ENCODE assay signal across 8 cellular contexts in the genomic region with DNA sequence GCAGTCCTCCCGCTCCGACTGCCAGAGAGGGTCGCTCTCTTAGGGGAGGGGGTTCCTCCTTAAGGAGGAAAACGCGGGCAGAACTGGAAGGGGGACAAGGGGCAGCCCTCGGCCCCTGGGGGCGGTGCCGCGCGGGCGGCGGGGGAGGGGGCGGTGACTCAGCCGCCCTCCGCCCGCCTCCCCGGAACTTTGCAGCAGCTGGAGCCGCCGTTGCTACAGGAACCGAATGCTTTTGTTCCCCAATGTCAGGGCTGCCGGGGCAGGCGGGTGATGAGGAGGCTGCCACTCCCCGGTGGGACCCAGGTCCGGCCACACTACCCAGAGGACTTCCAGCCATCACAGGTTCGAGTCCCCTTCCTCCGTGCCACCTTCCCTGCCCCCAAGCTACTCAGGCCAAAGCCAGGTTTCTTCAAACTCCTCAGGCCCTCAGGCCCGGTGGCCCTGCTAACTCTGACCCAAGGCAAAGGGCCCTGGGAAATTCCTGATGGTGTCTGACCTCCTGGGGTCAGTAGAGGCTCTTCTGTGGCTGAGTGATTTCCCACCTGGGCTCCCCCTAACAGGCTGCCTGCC. TPM values are rescaled to one million over a fixed set of nuclear protein-coding genes. Genes with fewer than 3 reads are reported as not detected.
DNase-seq lines count a peak whose midpoint lies in the region; ATAC-seq, FAIRE-seq and TF ChIP-seq lines count a peak whose summit lies in the region.

No MANE protein-coding gene starts in this region.

- peaks cover 26% of the 10 kb centered on the region for H3K4me1 ChIP-seq in keratinocyte (ENCODE audit: control insufficient read depth, extremely low read depth, insufficient read depth, low read length)

- H3K4me3 ChIP-seq in WI38 (ENCODE audit: low read depth, low read length) (peak overlapping the region; percentile 58), bronchial epithelial cell (ENCODE audit: low read depth, low read length) (peak overlapping the region; percentile 47), keratinocyte (ENCODE audit: control insufficient read depth in 2 of 3, extremely low read depth in 1 of 3, insufficient read depth in 2 of 3, low read depth in 1 of 3, low read length in 3 of 3) (peak overlapping the region; percentile 37 to 67 (median 54))

- H3K9me3 ChIP-seq in keratinocyte (ENCODE audit: control insufficient read depth, low read depth, low read length), result no peaks in the 10 kb centered on the region

- peak; percentile 28 for DNase-seq in DMS79 (lab: John Stamatoyannopoulos, UW)
- DNase-seq in NAMALWA (ENCODE audit: low spot score), result peak; percentile 62
- peak; percentile 39 for DNase-seq in bronchial epithelial cell (ENCODE audit: low read depth)
- no peak for DNase-seq in keratinocyte (ENCODE audit: low read depth, low spot score)
- peak; percentile 72 for DNase-seq in stimulated activated CD4-positive, alpha-beta T cell treated with anti-CD3 and anti-CD28 coated beads, Interleukin-15, amount 100 ng/mL, for 24 hours

- TF ChIP-seq POLR2A in GM18505 (IDR thresholded peaks at IDR 0.05; ENCODE audit: borderline replicate concordance, extremely low read depth, insufficient read depth, insufficient read length), result no peak

- no peaks in the 10 kb centered on the region for H4K20me1 ChIP-seq in keratinocyte (ENCODE audit: control insufficient read depth, extremely low read depth, insufficient read depth, low read length)

- dilution Hi-C loops in keratinocyte (cut with MboI; ENCODE audit: extremely low pct_ligation_motif_present, low sequenced_read_pairs), result no loop called here

- no peak for TF ChIP-seq CTCF in WI38 (IDR thresholded peaks at IDR 0.05; ENCODE audit: low read depth, low read length)
- TF ChIP-seq CTCF in bronchial epithelial cell (IDR thresholded peaks at IDR 0.05; ENCODE audit: insufficient read depth, low read length, severe bottlenecking), result no peak
- TF ChIP-seq CTCF in keratinocyte (optimal IDR thresholded peaks at IDR 0.05 in 1 of 3, IDR thresholded peaks at IDR 0.05 in 1 of 3, conservative IDR thresholded peaks at IDR 0.05 in 1 of 3; ENCODE audit: extremely low read depth in 1 of 3, insufficient read depth in 2 of 3, low read length in 3 of 3), result no peak

- peak overlapping the region; percentile 52 for H3K4me2 ChIP-seq in keratinocyte (ENCODE audit: control insufficient read depth, extremely low read depth, insufficient read depth, low read depth, low read length)

- peak overlapping the region; percentile 80 for H2AFZ ChIP-seq in keratinocyte (ENCODE audit: control insufficient read depth, low read length)

- H3K79me2 ChIP-seq in keratinocyte (ENCODE audit: control insufficient read depth, insufficient read depth, low read length), result no peaks in the 10 kb centered on the region

- FAIRE-seq in bronchial epithelial cell (lab: Jason Lieb, UNC) (no peak), keratinocyte (lab: Jason Lieb, UNC) (no peak)

- ATAC-seq in GM18868 (IDR thresholded peaks at IDR 0.05; ENCODE audit: unreplicated experiment), result no peak
- no peak for ATAC-seq in GM18505 (IDR thresholded peaks at IDR 0.05; ENCODE audit: unreplicated experiment)

- H3K36me3 ChIP-seq in bronchial epithelial cell (ENCODE audit: control insufficient read depth, insufficient read depth, low read length) (no peaks in the 10 kb centered on the region), keratinocyte (ENCODE audit: control insufficient read depth in 2 of 2, extremely low read depth in 1 of 2, insufficient read depth in 2 of 2, low read length in 2 of 2) (no peaks in the 10 kb centered on the region)

- peak overlapping the region; percentile 31 for H3K27ac ChIP-seq in keratinocyte (ENCODE audit: control insufficient read depth, insufficient read depth, low read length)

- peak overlapping the region; percentile 63 for H3K9ac ChIP-seq in keratinocyte (ENCODE audit: control insufficient read depth, extremely low read depth, insufficient read depth, low read length)

- no peaks in the 10 kb centered on the region for H3K9me1 ChIP-seq in keratinocyte (ENCODE audit: control insufficient read depth, extremely low read depth, insufficient read depth, low read length)

- H3K27me3 ChIP-seq in bronchial epithelial cell (ENCODE audit: control insufficient read depth, insufficient read depth, low read length) (peaks cover 4% of the 10 kb centered on the region), keratinocyte (ENCODE audit: control insufficient read depth, extremely low read depth, insufficient read depth, low read length) (peaks cover 14% of the 10 kb centered on the region)

RNA-seq across cellular contexts. Expression of a gene that starts 3.2 kb away (rescaled TPM):
- 0.53 and 0.64 TPM in 2 replicates for total RNA-seq in bronchial epithelial cell
- 0.68 to 1.6 TPM (median 0.96 TPM) in 3 replicates for polyA plus RNA-seq in keratinocyte
- polyA plus RNA-seq in keratinocyte (2011; ENCODE audit: low read depth), result 1.3 TPM
- 0.29 and 0.51 TPM in 2 replicates for polyA plus RNA-seq in keratinocyte (2011; cell fraction: cytosol; rRNA removed)
- polyA plus RNA-seq in keratinocyte (2011; cell fraction: nucleus; rRNA removed), result 2.4 and 5.0 TPM in 2 replicates
- polyA plus RNA-seq in keratinocyte (2012; ENCODE audit: low replicate concordance), result 1.0 and 1.7 TPM in 2 replicates
- polyA minus RNA-seq in keratinocyte, result 0.86 to 2.8 TPM (median 1.7 TPM) in 3 replicates
- polyA minus RNA-seq in keratinocyte (2011; cell fraction: cytosol; rRNA and poly(A)+ RNA removed), result 2.3 TPM
- polyA minus RNA-seq in keratinocyte (2011; cell fraction: nucleus; rRNA and poly(A)+ RNA removed), result 2.3 and 2.8 TPM in 2 replicates

RNA-seq across cellular contexts. Expression of a gene that starts 54.8 kb away (rescaled TPM):
- 1.1 and 4.9 TPM in 2 replicates for total RNA-seq in bronchial epithelial cell
- 3.3 to 12.0 TPM (median 4.7 TPM) in 3 replicates for polyA plus RNA-seq in keratinocyte
- 0.15 TPM for polyA plus RNA-seq in keratinocyte (2011; ENCODE audit: low read depth)
- polyA plus RNA-seq in keratinocyte (2011; cell fraction: cytosol; rRNA removed), result 3.0 and 4.7 TPM in 2 replicates
- 14.8 and 23.8 TPM in 2 replicates for polyA plus RNA-seq in keratinocyte (2011; cell fraction: nucleus; rRNA removed)
- polyA plus RNA-seq in keratinocyte (2012; ENCODE audit: low replicate concordance), result 3.0 TPM in 1 of 2 replicates, not detected in the other
- polyA minus RNA-seq in keratinocyte, result 2.8 to 8.5 TPM (median 4.5 TPM) in 3 replicates
- 7.5 TPM for polyA minus RNA-seq in keratinocyte (2011; cell fraction: cytosol; rRNA and poly(A)+ RNA removed)
- polyA minus RNA-seq in keratinocyte (2011; cell fraction: nucleus; rRNA and poly(A)+ RNA removed), result 3.3 and 6.2 TPM in 2 replicates

RNA-seq across cellular contexts. Expression of a gene that starts 57.2 kb away (rescaled TPM):
- total RNA-seq in bronchial epithelial cell, result 87.7 and 121 TPM in 2 replicates
- 31.2 to 75.5 TPM (median 43.4 TPM) in 3 replicates for polyA plus RNA-seq in keratinocyte
- 39.2 TPM for polyA plus RNA-seq in keratinocyte (2011; ENCODE audit: low read depth)
- polyA plus RNA-seq in keratinocyte (2011; cell fraction: cytosol; rRNA removed), result 5.4 and 11.0 TPM in 2 replicates
- 155 and 217 TPM in 2 replicates for polyA plus RNA-seq in keratinocyte (2011; cell fraction: nucleus; rRNA removed)
- 49.0 and 79.2 TPM in 2 replicates for polyA plus RNA-seq in keratinocyte (2012; ENCODE audit: low replicate concordance)
- polyA minus RNA-seq in keratinocyte, result 55.1 to 84.1 TPM (median 79.1 TPM) in 3 replicates
- 33.4 TPM for polyA minus RNA-seq in keratinocyte (2011; cell fraction: cytosol; rRNA and poly(A)+ RNA removed)
- 157 and 192 TPM in 2 replicates for polyA minus RNA-seq in keratinocyte (2011; cell fraction: nucleus; rRNA and poly(A)+ RNA removed)
